Comparison of ENCODE assay signal across 39 cellular contexts in the genomic region with DNA sequence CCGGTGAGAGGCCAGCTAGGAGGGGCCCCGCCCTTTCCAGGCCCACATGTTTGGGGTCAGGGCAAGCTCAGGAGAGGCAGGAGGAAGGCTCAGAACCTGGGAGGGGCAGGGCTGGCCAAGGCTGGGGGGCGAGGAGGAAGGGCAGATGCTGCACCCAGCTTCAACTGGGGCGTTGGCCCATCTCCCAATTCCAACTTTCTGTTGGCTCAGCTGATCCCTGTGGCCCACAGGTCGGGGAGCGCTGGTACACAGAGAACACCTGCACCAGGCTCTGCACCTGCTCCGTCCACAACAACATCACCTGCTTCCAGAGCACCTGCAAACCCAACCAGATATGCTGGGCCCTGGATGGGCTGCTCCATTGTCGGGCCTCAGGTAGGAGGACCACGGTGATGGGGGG. TPM values are rescaled to one million over a fixed set of nuclear protein-coding genes. Genes with fewer than 3 reads are reported as not detected.
"Had no signal": no experiment of that assay in that cellular context is flagged by ENCODE, and none has a peak within 500 bp of the region (broad histone marks: within the 10 kb centered on the region; RNA-seq: fewer than 3 reads in every experiment).

No MANE protein-coding gene starts in this region.

- H3K27ac Mint-ChIP-seq: activated CD4-positive, alpha-beta memory T cell treated with anti-CD3 and anti-CD28 coated beads, Interleukin-2, amount 10 ng/mL, durations not matched to agents 7 days and 5 days; activated CD4-positive, alpha-beta T cell treated with anti-CD3 and anti-CD28 coated beads for 36 hours; activated CD4-positive, alpha-beta T cell treated with anti-CD3 and anti-CD28 coated beads, Interleukin-2, amount 10 ng/mL, durations not matched to agents 7 days and 5 days; activated CD8-positive, alpha-beta memory T cell treated with anti-CD3 and anti-CD28 coated beads, Interleukin-2, amount 10 ng/mL, durations not matched to agents 7 days and 5 days; activated CD8-positive, alpha-beta T cell treated with anti-CD3 and anti-CD28 coated beads, Interleukin-2, amount 10 ng/mL, durations not matched to agents 7 days and 5 days; activated naive CD4-positive, alpha-beta T cell treated with anti-CD3 and anti-CD28 coated beads, Interleukin-2, amount 10 ng/mL, durations not matched to agents 7 days and 5 days; activated naive CD4-positive, alpha-beta T cell treated with anti-CD3 and anti-CD28 coated beads, Interleukin-2, amount 50 U/mL, for 24 hours; activated naive CD8-positive, alpha-beta T cell; activated naive CD8-positive, alpha-beta T cell treated with anti-CD3 and anti-CD28 coated beads, Interleukin-2, amount 10 ng/mL, durations not matched to agents 7 days and 5 days; activated naive CD8-positive, alpha-beta T cell treated with anti-CD3 and anti-CD28 coated beads, Interleukin-2, amount 50 U/mL, for 24 hours; activated T-cell treated with anti-CD3 and anti-CD28 coated beads, Interleukin-2, amount 50 U/mL, for 24 hours; activated T-helper 2 cell treated with anti-CD3 and anti-CD28 coated beads, Interferon-gamma antibody, Interleukin-2, Interleukin-4, amounts not matched to agents 10 μg/mL and 5 μg/mL and 100 μg/mL, durations not matched to agents 14 hours and 24 hours and 36 hours; brain; T-helper 1 cell treated with Interleukin-12 subunit alpha and Interleukin-12 subunit beta and Interleukin-4 antibody, amounts not matched to agents 30 μg/mL and 1 μg/mL, for 36 hours; T-helper 2 cell treated with Interferon-gamma antibody and Interleukin-4, amounts not matched to agents 5 μg/mL and 100 μg/mL, for 36 hours; WTC11 had no signal

- H3K36me3 Mint-ChIP-seq: activated CD8-positive, alpha-beta memory T cell treated with anti-CD3 and anti-CD28 coated beads, Interleukin-2, amount 10 ng/mL, durations not matched to agents 7 days and 5 days; activated naive CD4-positive, alpha-beta T cell treated with anti-CD3 and anti-CD28 coated beads, Interleukin-2, amount 10 ng/mL, durations not matched to agents 7 days and 5 days; activated naive CD4-positive, alpha-beta T cell treated with anti-CD3 and anti-CD28 coated beads, Interleukin-2, amount 50 U/mL, for 24 hours; activated naive CD8-positive, alpha-beta T cell; activated naive CD8-positive, alpha-beta T cell treated with anti-CD3 and anti-CD28 coated beads, Interleukin-2, amount 10 ng/mL, durations not matched to agents 7 days and 5 days; brain; WTC11 had no signal

- H3K9me3 Mint-ChIP-seq: activated CD4-positive, alpha-beta memory T cell treated with anti-CD3 and anti-CD28 coated beads, Interleukin-2, amount 10 ng/mL, durations not matched to agents 7 days and 5 days; activated CD4-positive, alpha-beta T cell treated with anti-CD3 and anti-CD28 coated beads, Interleukin-2, amount 10 ng/mL, durations not matched to agents 7 days and 5 days; activated naive CD4-positive, alpha-beta T cell treated with anti-CD3 and anti-CD28 coated beads, Interleukin-2, amount 10 ng/mL, durations not matched to agents 7 days and 5 days; activated naive CD4-positive, alpha-beta T cell treated with anti-CD3 and anti-CD28 coated beads, Interleukin-2, amount 50 U/mL, for 24 hours; activated naive CD8-positive, alpha-beta T cell treated with anti-CD3 and anti-CD28 coated beads, Interleukin-2, amount 10 ng/mL, durations not matched to agents 7 days and 5 days; activated naive CD8-positive, alpha-beta T cell treated with anti-CD3 and anti-CD28 coated beads, Interleukin-2, amount 50 U/mL, for 24 hours; activated T-cell treated with anti-CD3 and anti-CD28 coated beads, Interleukin-2, amount 50 U/mL, for 24 hours; activated T-helper 2 cell treated with anti-CD3 and anti-CD28 coated beads, Interferon-gamma antibody, Interleukin-2, Interleukin-4, amounts not matched to agents 10 μg/mL and 5 μg/mL and 100 μg/mL, durations not matched to agents 14 hours and 24 hours and 36 hours; central memory CD8-positive, alpha-beta T cell; T-helper 1 cell treated with Interleukin-12 subunit alpha and Interleukin-12 subunit beta and Interleukin-4 antibody, amounts not matched to agents 30 μg/mL and 1 μg/mL, for 36 hours; T-helper 2 cell treated with Interferon-gamma antibody and Interleukin-4, amounts not matched to agents 5 μg/mL and 100 μg/mL, for 36 hours had no signal

- H3K9me3 ChIP-seq: ascending aorta had no signal

- H3K27me3 ChIP-seq: ascending aorta, cardiac muscle cell had no signal

- H3K4me1 ChIP-seq: ascending aorta had no signal

- H3K4me1 Mint-ChIP-seq: activated CD4-positive, alpha-beta memory T cell treated with anti-CD3 and anti-CD28 coated beads, Interleukin-2, amount 10 ng/mL, durations not matched to agents 7 days and 5 days; activated CD4-positive, alpha-beta T cell treated with anti-CD3 and anti-CD28 coated beads for 36 hours; activated CD4-positive, alpha-beta T cell treated with anti-CD3 and anti-CD28 coated beads, Interleukin-2, amount 10 ng/mL, durations not matched to agents 7 days and 5 days; activated CD8-positive, alpha-beta memory T cell treated with anti-CD3 and anti-CD28 coated beads, Interleukin-2, amount 10 ng/mL, durations not matched to agents 7 days and 5 days; activated naive CD4-positive, alpha-beta T cell treated with anti-CD3 and anti-CD28 coated beads, Interleukin-2, amount 10 ng/mL, durations not matched to agents 7 days and 5 days; activated naive CD4-positive, alpha-beta T cell treated with anti-CD3 and anti-CD28 coated beads, Interleukin-2, amount 50 U/mL, for 24 hours; activated naive CD8-positive, alpha-beta T cell treated with anti-CD3 and anti-CD28 coated beads, Interleukin-2, amount 10 ng/mL, durations not matched to agents 7 days and 5 days; activated naive CD8-positive, alpha-beta T cell treated with anti-CD3 and anti-CD28 coated beads, Interleukin-2, amount 50 U/mL, for 24 hours; brain; central memory CD8-positive, alpha-beta T cell; WTC11 had no signal

- ATAC-seq: activated CD4-positive, alpha-beta T cell treated with anti-CD3 and anti-CD28 coated beads for 36 hours; activated CD4-positive, CD25-positive, alpha-beta regulatory T cell treated with anti-CD3 and anti-CD28 coated beads, Interleukin-2, amount 50 U/mL, for 24 hours; activated CD8-positive, alpha-beta memory T cell treated with anti-CD3 and anti-CD28 coated beads, Interleukin-2, amount 10 ng/mL, durations not matched to agents 7 days and 5 days; activated CD8-positive, alpha-beta T cell treated with anti-CD3 and anti-CD28 coated beads, Interleukin-2, amount 10 ng/mL, durations not matched to agents 7 days and 5 days; activated naive CD8-positive, alpha-beta T cell treated with anti-CD3 and anti-CD28 coated beads, Interleukin-2, amount 50 U/mL, for 24 hours; WTC11 had no signal

- H3K36me3 ChIP-seq: ascending aorta, cardiac muscle cell, WERI-Rb-1 had no signal

- H3K4me3 ChIP-seq: ascending aorta, cardiac muscle cell had no signal

- H3K4me3 Mint-ChIP-seq: activated CD4-positive, alpha-beta memory T cell treated with anti-CD3 and anti-CD28 coated beads, Interleukin-2, amount 10 ng/mL, durations not matched to agents 7 days and 5 days; activated CD4-positive, alpha-beta T cell treated with anti-CD3 and anti-CD28 coated beads for 36 hours; activated CD4-positive, alpha-beta T cell treated with anti-CD3 and anti-CD28 coated beads, Interleukin-2, amount 10 ng/mL, durations not matched to agents 7 days and 5 days; activated CD8-positive, alpha-beta memory T cell treated with anti-CD3 and anti-CD28 coated beads, Interleukin-2, amount 10 ng/mL, durations not matched to agents 7 days and 5 days; activated CD8-positive, alpha-beta T cell treated with anti-CD3 and anti-CD28 coated beads, Interleukin-2, amount 10 ng/mL, durations not matched to agents 7 days and 5 days; activated naive CD4-positive, alpha-beta T cell treated with anti-CD3 and anti-CD28 coated beads, Interleukin-2, amount 10 ng/mL, durations not matched to agents 7 days and 5 days; activated naive CD4-positive, alpha-beta T cell treated with anti-CD3 and anti-CD28 coated beads, Interleukin-2, amount 50 U/mL, for 24 hours; activated naive CD8-positive, alpha-beta T cell; activated naive CD8-positive, alpha-beta T cell treated with anti-CD3 and anti-CD28 coated beads, Interleukin-2, amount 10 ng/mL, durations not matched to agents 7 days and 5 days; activated naive CD8-positive, alpha-beta T cell treated with anti-CD3 and anti-CD28 coated beads, Interleukin-2, amount 50 U/mL, for 24 hours; activated T-cell treated with anti-CD3 and anti-CD28 coated beads, Interleukin-2, amount 50 U/mL, for 24 hours; brain; central memory CD8-positive, alpha-beta T cell; T-helper 1 cell treated with Interleukin-12 subunit alpha and Interleukin-12 subunit beta and Interleukin-4 antibody, amounts not matched to agents 30 μg/mL and 1 μg/mL, for 36 hours; T-helper 2 cell treated with Interferon-gamma antibody and Interleukin-4, amounts not matched to agents 5 μg/mL and 100 μg/mL, for 36 hours; WTC11 had no signal

- H3K27ac ChIP-seq: ascending aorta, cardiac muscle cell, WERI-Rb-1 had no signal

- DNase-seq: activated CD4-positive, alpha-beta memory T cell treated with anti-CD3 and anti-CD28 coated beads, Interleukin-2, amount 10 ng/mL, durations not matched to agents 7 days and 5 days; activated CD4-positive, alpha-beta T cell treated with anti-CD3 and anti-CD28 coated beads for 1 hour; activated CD4-positive, alpha-beta T cell treated with anti-CD3 and anti-CD28 coated beads for 36 hours; activated CD4-positive, alpha-beta T cell treated with anti-CD3 and anti-CD28 coated beads for 48 hours; activated CD4-positive, alpha-beta T cell treated with anti-CD3 and anti-CD28 coated beads, Interleukin-2, amount 10 ng/mL, durations not matched to agents 7 days and 5 days; activated CD4-positive, alpha-beta T cell treated with anti-CD3 and anti-CD28 coated beads, Interleukin-2, amount 50 U/mL, for 48 hours; activated CD4-positive, CD25-positive, alpha-beta regulatory T cell; activated CD8-positive, alpha-beta memory T cell treated with anti-CD3 and anti-CD28 coated beads for 24 hours; activated CD8-positive, alpha-beta memory T cell treated with anti-CD3 and anti-CD28 coated beads, Interleukin-2, amount 10 ng/mL, durations not matched to agents 7 days and 5 days; activated CD8-positive, alpha-beta memory T cell treated with anti-CD3 and anti-CD28 coated beads, Interleukin-2, amount 50 U/mL, for 48 hours; activated CD8-positive, alpha-beta T cell treated with anti-CD3 and anti-CD28 coated beads, Interleukin-2, amount 10 ng/mL, durations not matched to agents 7 days and 5 days; activated effector memory CD4-positive, alpha-beta T cell treated with Interleukin-2 at 50 U/mL for 16 hours; activated gamma-delta T cell; activated naive CD4-positive, alpha-beta T cell treated with anti-CD3 and anti-CD28 coated beads, Interleukin-2, amount 10 ng/mL, durations not matched to agents 7 days and 5 days; activated naive CD4-positive, alpha-beta T cell treated with Interleukin-2 at 50 U/mL for 16 hours; activated naive CD8-positive, alpha-beta T cell treated with anti-CD3 and anti-CD28 coated beads, Interleukin-2, amount 10 ng/mL, durations not matched to agents 7 days and 5 days; activated naive CD8-positive, alpha-beta T cell treated with anti-CD3 and anti-CD28 coated beads, Interleukin-2, amount 50 U/mL, for 24 hours; activated T-cell treated with anti-CD3 and anti-CD28 coated beads, Interleukin-2, amount 50 U/mL, for 24 hours; activated T-cell treated with anti-CD3 and anti-CD28 coated beads, Interleukin-2, amount 50 U/mL, for 48 hours; amygdala; anterior cingulate cortex; caudate nucleus; cerebellar nuclear complex; T-helper 2 cell; T-helper 9 cell; WERI-Rb-1 had no signal

RNA-seq across cellular contexts. Expression of a gene that starts 40.1 kb away (rescaled TPM):
- total RNA-seq: activated CD4-positive, alpha-beta memory T cell treated with anti-CD3 and anti-CD28 coated beads, Interleukin-2, amount 10 ng/mL, durations not matched to agents 7 days and 5 days; activated CD4-positive, alpha-beta T cell treated with anti-CD3 and anti-CD28 coated beads for 36 hours; activated CD4-positive, alpha-beta T cell treated with anti-CD3 and anti-CD28 coated beads, Interleukin-2, amount 10 ng/mL, durations not matched to agents 7 days and 5 days; activated CD8-positive, alpha-beta memory T cell treated with anti-CD3 and anti-CD28 coated beads, Interleukin-2, amount 10 ng/mL, durations not matched to agents 7 days and 5 days; activated CD8-positive, alpha-beta T cell treated with anti-CD3 and anti-CD28 coated beads, Interleukin-2, amount 10 ng/mL, durations not matched to agents 7 days and 5 days; activated naive CD8-positive, alpha-beta T cell treated with anti-CD3 and anti-CD28 coated beads, Interleukin-2, amount 10 ng/mL, durations not matched to agents 7 days and 5 days; activated T-helper 2 cell treated with anti-CD3 and anti-CD28 coated beads, Interferon-gamma antibody, Interleukin-2, Interleukin-4, amounts not matched to agents 10 μg/mL and 5 μg/mL and 100 μg/mL, durations not matched to agents 14 hours and 24 hours and 36 hours; ascending aorta; bronchial epithelial cell; cardiac muscle cell; chondrocyte had no signal

RNA-seq across cellular contexts. Expression of a gene that starts 53.2 kb away (rescaled TPM):
- total RNA-seq: activated CD4-positive, alpha-beta memory T cell treated with anti-CD3 and anti-CD28 coated beads, Interleukin-2, amount 10 ng/mL, durations not matched to agents 7 days and 5 days; activated CD4-positive, alpha-beta T cell treated with anti-CD3 and anti-CD28 coated beads for 36 hours; activated CD4-positive, alpha-beta T cell treated with anti-CD3 and anti-CD28 coated beads, Interleukin-2, amount 10 ng/mL, durations not matched to agents 7 days and 5 days; activated CD8-positive, alpha-beta memory T cell treated with anti-CD3 and anti-CD28 coated beads, Interleukin-2, amount 10 ng/mL, durations not matched to agents 7 days and 5 days; activated CD8-positive, alpha-beta T cell treated with anti-CD3 and anti-CD28 coated beads, Interleukin-2, amount 10 ng/mL, durations not matched to agents 7 days and 5 days; activated T-helper 2 cell treated with anti-CD3 and anti-CD28 coated beads, Interferon-gamma antibody, Interleukin-2, Interleukin-4, amounts not matched to agents 10 μg/mL and 5 μg/mL and 100 μg/mL, durations not matched to agents 14 hours and 24 hours and 36 hours; ascending aorta; bronchial epithelial cell; cardiac muscle cell; chondrocyte had no signal
